1 cellular context compared by ENCODE assay signal in the genomic region with DNA sequence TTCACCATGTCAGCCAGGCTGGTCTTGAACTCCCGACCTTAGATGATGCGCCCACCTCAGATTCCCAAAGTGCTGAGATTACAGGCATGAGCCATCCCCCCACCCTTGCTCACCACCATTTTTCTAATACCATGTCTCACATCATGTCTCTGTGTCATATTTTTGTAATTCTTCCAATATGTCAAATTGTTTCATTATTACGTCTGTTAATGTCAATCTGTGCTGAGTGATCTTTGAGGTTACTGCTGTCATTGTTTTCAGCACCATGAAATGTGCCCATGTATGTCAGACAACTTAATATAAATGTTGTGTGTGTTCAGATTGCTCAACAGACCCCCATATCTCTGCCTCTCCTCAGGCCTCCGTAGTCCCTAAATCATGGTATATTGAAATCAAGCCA.
"Had no signal": no experiment of that assay in that cellular context is flagged by ENCODE, and none has a peak within 500 bp of the region (broad histone marks: within the 10 kb centered on the region; RNA-seq: fewer than 3 reads in every experiment).

No MANE protein-coding gene starts in this region.

- H3K27me3 ChIP-seq: MG63 had no signal

- H3K9me3 ChIP-seq: MG63 had no signal

- H3K36me3 ChIP-seq: MG63 had no signal

- H3K4me3 ChIP-seq: MG63 had no signal
